In the genomic region with DNA sequence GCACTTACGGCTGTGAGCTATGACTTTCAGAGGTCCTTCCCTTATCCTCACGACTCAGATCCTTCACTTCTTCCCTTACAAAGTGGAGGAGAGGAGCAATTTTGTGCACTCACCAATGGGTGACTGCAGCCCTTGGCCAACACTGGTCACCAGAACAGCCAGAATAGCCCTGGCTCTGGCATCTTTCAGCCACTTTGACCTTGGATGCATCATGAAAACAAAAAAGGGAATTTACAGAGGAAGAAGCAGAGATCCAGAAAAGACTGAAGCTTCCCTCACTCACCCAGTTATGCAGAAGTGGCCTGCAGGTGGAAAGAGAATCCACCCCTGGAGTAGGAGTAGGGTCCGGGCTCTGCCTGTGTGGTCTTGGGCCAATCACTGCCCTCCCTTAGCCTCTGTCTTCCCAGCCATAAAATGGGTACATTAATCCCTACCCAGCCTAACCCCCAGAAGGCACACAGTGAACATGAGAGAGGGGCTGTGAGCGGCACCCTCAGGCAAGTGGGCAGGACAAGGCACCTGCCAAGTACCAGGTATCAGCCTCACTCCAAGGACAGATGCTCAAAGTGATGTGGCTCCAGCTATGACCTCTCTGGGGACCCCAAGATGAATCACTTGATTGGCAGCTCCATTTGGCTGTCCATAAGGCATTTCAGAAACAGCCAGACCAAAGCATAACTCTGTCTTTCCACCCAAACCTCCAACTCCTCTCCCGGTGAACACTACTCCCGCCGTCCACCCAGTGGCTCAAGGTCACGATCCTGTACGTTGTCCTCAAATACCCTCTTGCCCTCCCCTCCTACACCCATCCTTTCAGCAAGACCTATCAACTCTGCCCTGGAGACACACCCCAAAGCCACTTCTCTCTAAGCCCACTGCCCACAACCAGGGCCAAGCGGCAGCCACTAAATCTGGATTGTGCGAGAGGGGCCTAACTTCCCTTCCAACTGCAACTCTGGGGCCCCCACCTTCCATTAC, we compare ENCODE assay signal across 20 cellular contexts.
"Had no signal": no experiment of that assay in that cellular context is flagged by ENCODE, and none has a peak within 500 bp of the region (broad histone marks: within the 10 kb centered on the region; RNA-seq: fewer than 3 reads in every experiment).

No MANE protein-coding gene starts in this region.

- H3K27ac ChIP-seq: coronary artery, foreskin keratinocyte, left ventricle myocardium inferior, parathyroid adenoma had no signal

- H3K4me3 ChIP-seq: coronary artery, left ventricle myocardium inferior, skin epidermis had no signal

- H3K36me3 ChIP-seq: left ventricle myocardium inferior had no signal

- H3K4me1 ChIP-seq: foreskin keratinocyte had no signal

- H2AFZ ChIP-seq: parathyroid adenoma had no signal

- H3K27me3 Mint-ChIP-seq: activated CD4-positive, alpha-beta T cell treated with anti-CD3 and anti-CD28 coated beads for 36 hours; activated naive CD8-positive, alpha-beta T cell treated with anti-CD3 and anti-CD28 coated beads for 36 hours had no signal

- H3K27ac Mint-ChIP-seq: activated B cell treated with CpG ODN at 0.5 μM for 24 hours; activated CD4-positive, alpha-beta T cell treated with anti-CD3 and anti-CD28 coated beads for 36 hours; activated naive CD8-positive, alpha-beta T cell treated with anti-CD3 and anti-CD28 coated beads for 36 hours; nephron progenitor cell; stimulated activated naive B cell treated with anti-CD40 and anti-IgM and Interleukin-4, amounts not matched to agents 10 μg/mL and 1 μg/mL and 100 μg/mL, for 72 hours had no signal

- H3K4me3 Mint-ChIP-seq: activated B cell treated with CpG ODN at 0.5 μM for 24 hours; activated CD4-positive, alpha-beta T cell treated with anti-CD3 and anti-CD28 coated beads for 36 hours; activated naive CD8-positive, alpha-beta T cell treated with anti-CD3 and anti-CD28 coated beads for 36 hours; nephron progenitor cell; stimulated activated naive B cell treated with anti-CD40 and anti-IgM and Interleukin-4, amounts not matched to agents 10 μg/mL and 1 μg/mL and 100 μg/mL, for 72 hours had no signal

- ATAC-seq: activated CD4-positive, alpha-beta T cell treated with anti-CD3 and anti-CD28 coated beads for 36 hours; foreskin keratinocyte; stimulated activated naive B cell treated with anti-CD40 and anti-IgM and Interleukin-4, amounts not matched to agents 10 μg/mL and 1 μg/mL and 100 μg/mL, for 72 hours had no signal

- DNase-seq: activated B cell treated with CpG ODN at 0.5 μM for 24 hours; activated CD4-positive, alpha-beta T cell treated with anti-CD3 and anti-CD28 coated beads for 36 hours; activated CD4-positive, alpha-beta T cell treated with anti-CD3 and anti-CD28 coated beads, Interleukin-2, amount 50 U/mL, for 48 hours; activated CD8-positive, alpha-beta memory T cell treated with anti-CD3 and anti-CD28 coated beads, Interleukin-2, amount 50 U/mL, for 48 hours; activated naive CD4-positive, alpha-beta T cell treated with Interleukin-2 at 50 U/mL for 16 hours; activated naive CD8-positive, alpha-beta T cell treated with anti-CD3 and anti-CD28 coated beads for 36 hours; activated T-cell treated with anti-CD3 and anti-CD28 coated beads, Interleukin-2, amount 50 U/mL, for 48 hours; amniotic stem cell; cerebellar nuclear complex; foreskin keratinocyte; left ventricle myocardium inferior; nephron progenitor cell; nucleus accumbens; right cardiac atrium; stimulated activated CD4-positive, alpha-beta T cell treated with anti-CD3 and anti-CD28 coated beads, Interleukin-2, amount 100 ng/mL, for 24 hours; stimulated activated naive B cell treated with anti-CD40 and anti-IgM and Interleukin-4, amounts not matched to agents 10 μg/mL and 1 μg/mL and 100 μg/mL, for 72 hours; T1000 had no signal

- H3K9ac ChIP-seq: parathyroid adenoma had no signal

- H3K36me3 Mint-ChIP-seq: activated naive CD8-positive, alpha-beta T cell treated with anti-CD3 and anti-CD28 coated beads for 36 hours; stimulated activated naive B cell treated with anti-CD40 and anti-IgM and Interleukin-4, amounts not matched to agents 10 μg/mL and 1 μg/mL and 100 μg/mL, for 72 hours had no signal
